21 cellular contexts compared by ENCODE assay signal in the genomic region with DNA sequence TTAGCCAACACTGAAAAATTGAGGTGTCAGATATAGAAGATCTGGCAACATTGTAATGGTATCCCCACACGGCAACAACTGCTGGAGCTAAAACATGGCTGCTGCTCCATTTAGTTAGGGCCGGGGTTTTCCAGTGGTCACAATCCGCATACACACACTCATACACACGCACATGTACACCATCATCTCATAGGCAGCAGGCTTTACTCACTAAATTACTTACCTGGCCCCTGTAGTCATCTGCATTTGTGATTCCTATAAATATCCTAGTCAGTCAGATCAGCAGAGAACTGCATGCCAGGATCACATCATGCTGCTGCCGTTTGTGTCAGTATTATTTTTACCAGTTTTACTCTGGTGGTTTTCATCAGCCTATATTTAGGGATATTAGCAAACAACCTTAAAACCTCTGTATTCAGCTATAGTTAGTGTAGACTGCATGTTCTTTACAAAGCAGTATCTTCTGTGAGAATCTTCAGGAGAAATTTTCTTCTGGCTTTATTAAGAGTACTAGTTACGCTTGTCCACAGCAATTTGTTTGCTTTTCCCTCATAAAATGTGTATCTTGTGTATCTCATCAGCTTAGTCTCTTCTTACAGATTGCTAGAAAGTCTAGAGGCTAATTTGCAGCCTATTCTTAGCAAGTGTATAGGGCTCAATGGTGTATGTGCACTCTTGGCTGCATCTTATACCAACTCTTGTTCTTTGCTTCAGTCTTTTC. TPM values are rescaled to one million over a fixed set of nuclear protein-coding genes. Genes with fewer than 3 reads are reported as not detected.
A peak's percentile ranks its signal among the peaks of the same experiment; 100 is the strongest.
DNase-seq lines count a peak whose midpoint lies in the region; FAIRE-seq and TF ChIP-seq lines count a peak whose summit lies in the region.
"Had no signal": no experiment of that assay in that cellular context is flagged by ENCODE, and none has a peak within 500 bp of the region (broad histone marks: within the 10 kb centered on the region; RNA-seq: fewer than 3 reads in every experiment).

No MANE protein-coding gene starts in this region.

- H3K4me1 ChIP-seq in MM.1S (ENCODE audit: low read length) = peaks cover 11% of the 10 kb centered on the region
- H3K4me1 ChIP-seq: body of pancreas had no signal

- H3K9me2 ChIP-seq in MM.1S (replicated peaks; ENCODE audit: insufficient read depth, low read length) = no peaks in the 10 kb centered on the region

- POLR2A ChIA-PET in RWPE1 (lab: Yijun Ruan, JAX; ENCODE audit: low non-redundant PET) = no interaction called here

- H3K4me1 Mint-ChIP-seq in osteocyte (ENCODE audit: unreplicated experiment) = no peaks in the 10 kb centered on the region
- H3K4me1 Mint-ChIP-seq: activated naive CD8-positive, alpha-beta T cell treated with anti-CD3 and anti-CD28 coated beads, Interleukin-2, amount 10 ng/mL, durations not matched to agents 7 days and 5 days had no signal

- no peaks in the 10 kb centered on the region for H3K36me3 Mint-ChIP-seq in osteocyte (ENCODE audit: unreplicated experiment)
- H3K36me3 Mint-ChIP-seq: activated naive CD8-positive, alpha-beta T cell treated with anti-CD3 and anti-CD28 coated beads, Interleukin-2, amount 10 ng/mL, durations not matched to agents 7 days and 5 days had no signal

- peaks cover 4% of the 10 kb centered on the region for H3K27me3 Mint-ChIP-seq in osteocyte (ENCODE audit: unreplicated experiment)
- H3K27me3 Mint-ChIP-seq: CD4-positive, alpha-beta T cell had no signal

- peak overlapping the region; percentile 28 for H3K4me3 ChIP-seq in MM.1S (ENCODE audit: low read length)
- H3K4me3 ChIP-seq: body of pancreas, heart right ventricle, ovary had no signal

- no peak overlapping the region for H3K4me3 Mint-ChIP-seq in osteocyte (ENCODE audit: unreplicated experiment)
- H3K4me3 Mint-ChIP-seq: activated naive CD8-positive, alpha-beta T cell treated with anti-CD3 and anti-CD28 coated beads, Interleukin-2, amount 10 ng/mL, durations not matched to agents 7 days and 5 days; activated T-helper 1 cell treated with anti-CD3 and anti-CD28 coated beads, Interleukin-12 subunit alpha, Interleukin-12 subunit beta, Interleukin-2, Interleukin-4 antibody, amounts not matched to agents 30 ng/mL and 10 ng/mL and 1 ng/mL, durations not matched to agents 14 hours and 24 hours and 36 hours; CD4-positive, alpha-beta T cell; immature natural killer cell had no signal

- no peak for DNase-seq in GM12892 (ENCODE audit: insufficient read length)
- DNase-seq in MM.1S = peak; percentile 70
- DNase-seq in SHP77 (lab: John Stamatoyannopoulos, UW) = peak; percentile 31 to 49
- DNase-seq in NCI-H1092 treated with DMSO at 0.1 percent for 48 hours (lab: John Stamatoyannopoulos, UW) = no peak
- no peak for DNase-seq in RWPE1 (ENCODE audit: low spot score)
- DNase-seq in activated T-cell treated with anti-CD3 and anti-CD28 coated beads, Interleukin-2, amount 50 U/mL, for 1 hour = no peak
- DNase-seq in osteocyte (ENCODE audit: extremely low spot score, unreplicated experiment) = no peak
- DNase-seq: activated CD8-positive, alpha-beta memory T cell treated with anti-CD3 and anti-CD28 coated beads for 24 hours; activated naive CD8-positive, alpha-beta T cell treated with anti-CD3 and anti-CD28 coated beads, Interleukin-2, amount 10 ng/mL, durations not matched to agents 7 days and 5 days; body of pancreas; CD4-positive, alpha-beta T cell; DND-41; heart right ventricle; immature natural killer cell; NCI-H187 treated with DMSO at 0.1 percent for 48 hours; ovary; WERI-Rb-1 had no signal

- H4K20me1 ChIP-seq in MM.1S (ENCODE audit: insufficient read depth, low read length) = no peaks in the 10 kb centered on the region

- no peak overlapping the region for H3K27ac Mint-ChIP-seq in osteocyte (ENCODE audit: unreplicated experiment)
- H3K27ac Mint-ChIP-seq: activated naive CD8-positive, alpha-beta T cell treated with anti-CD3 and anti-CD28 coated beads, Interleukin-2, amount 10 ng/mL, durations not matched to agents 7 days and 5 days; activated T-helper 1 cell treated with anti-CD3 and anti-CD28 coated beads, Interleukin-12 subunit alpha, Interleukin-12 subunit beta, Interleukin-2, Interleukin-4 antibody, amounts not matched to agents 30 ng/mL and 10 ng/mL and 1 ng/mL, durations not matched to agents 14 hours and 24 hours and 36 hours; CD4-positive, alpha-beta T cell; immature natural killer cell had no signal

- H3K36me3 ChIP-seq in MM.1S (replicated peaks; ENCODE audit: insufficient read depth, low read length) = no peaks in the 10 kb centered on the region
- H3K36me3 ChIP-seq: heart right ventricle, ovary, WERI-Rb-1 had no signal

- peak overlapping the region; percentile 43 for H2AFZ ChIP-seq in MM.1S (ENCODE audit: low read length)

- peaks cover 5% of the 10 kb centered on the region for H3K9me3 Mint-ChIP-seq in osteocyte (ENCODE audit: unreplicated experiment)

- peaks cover 15% of the 10 kb centered on the region for H3F3A ChIP-seq in MM.1S (ENCODE audit: insufficient read depth, low read length)

- no peaks in the 10 kb centered on the region for H3K9me3 ChIP-seq in MM.1S (replicated peaks; ENCODE audit: insufficient read depth, low read length)
- H3K9me3 ChIP-seq: ovary had no signal

- H3K9ac ChIP-seq in MM.1S (ENCODE audit: low read length) = peak overlapping the region; percentile 55

- peak overlapping the region; percentile 33 for H3K4me2 ChIP-seq in MM.1S (ENCODE audit: low read depth, low read length)

- H3K27me3 ChIP-seq in MM.1S (replicated peaks; ENCODE audit: insufficient read depth, low read length) = no peaks in the 10 kb centered on the region
- H3K27me3 ChIP-seq: body of pancreas, heart right ventricle, ovary had no signal

- peak; percentile 40 for FAIRE-seq in GM12892 (lab: Jason Lieb, UNC)
- FAIRE-seq: colon, endometrium had no signal

- no peak for TF ChIP-seq POLR2A in GM12892 (IDR thresholded peaks at IDR 0.05; ENCODE audit: low read depth, low read length)

- H3K27ac ChIP-seq in 22Rv1 (peak overlapping the region; percentile 89), MM.1S (ENCODE audit: low read length) (peak overlapping the region; percentile 79), RWPE1 (no peak overlapping the region)
- H3K27ac ChIP-seq: body of pancreas, heart right ventricle, ovary, WERI-Rb-1 had no signal

- TF ChIP-seq CTCF in 22Rv1 (IDR thresholded peaks at IDR 0.05) (no peak), MM.1S (IDR thresholded peaks at IDR 0.05; ENCODE audit: low read length) (no peak), RWPE1 (conservative IDR thresholded peaks at IDR 0.05; ENCODE audit: low read depth) (no peak), osteocyte (IDR thresholded peaks at IDR 0.05) (no peak)

- no peaks in the 10 kb centered on the region for H3K79me2 ChIP-seq in MM.1S (ENCODE audit: low read length)

- CTCF ChIA-PET in RWPE1 (lab: Yijun Ruan, JAX) = no interaction called here

RNA-seq across cellular contexts. Expression of a gene that starts 38.3 kb away (rescaled TPM):
- 31.1 TPM for polyA plus RNA-seq in GM12892 (2012; ENCODE audit: missing spikeins)
- 79.7 and 85.4 TPM in 2 replicates for total RNA-seq in osteocyte

Comparison
In these comparisons a context has a peak if more than half of its experiments do, and no peak if none do; other contexts are left out.
1. DNase-seq: peak in MM.1S (single experiment) and SHP77 (2 of 2); none in GM12892 (single experiment), NCI-H1092 treated with DMSO at 0.1 percent for 48 hours (single experiment), RWPE1 (single experiment), activated T-cell treated with anti-CD3 and anti-CD28 coated beads, Interleukin-2, amount 50 U/mL, for 1 hour (single experiment) and osteocyte (single experiment).